ENCODE assay signal across 12 cellular contexts in the genomic region with DNA sequence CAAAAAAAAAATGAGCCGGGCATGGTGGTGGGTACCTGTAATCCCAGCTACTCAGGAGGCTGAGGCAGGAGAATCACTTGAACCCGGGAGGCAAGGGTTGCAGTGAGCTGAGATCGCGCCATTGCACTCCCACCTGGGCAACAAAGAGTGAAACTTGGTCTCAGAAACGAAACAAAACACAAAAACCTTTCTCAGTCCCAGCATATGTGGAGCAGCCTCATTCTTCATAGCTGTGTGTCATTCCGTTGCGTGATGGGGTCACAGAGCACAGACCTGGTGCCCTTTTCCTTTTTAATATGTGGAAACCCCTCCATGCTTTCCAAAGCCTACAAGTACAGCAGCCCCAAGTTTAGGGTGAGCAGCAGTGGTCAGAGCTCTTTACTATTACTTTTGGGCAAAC. TPM values are rescaled to one million over a fixed set of nuclear protein-coding genes. Genes with fewer than 3 reads are reported as not detected.
DNase-seq lines count a peak whose midpoint lies in the region; ATAC-seq, FAIRE-seq and TF ChIP-seq lines count a peak whose summit lies in the region.
"Had no signal": no experiment of that assay in that cellular context is flagged by ENCODE, and none has a peak within 500 bp of the region (broad histone marks: within the 10 kb centered on the region; RNA-seq: fewer than 3 reads in every experiment).

No MANE protein-coding gene starts in this region.

- peak overlapping the region; percentile 37 for H3K4me3 ChIP-seq in AG10803 (ENCODE audit: low read length)
- peak overlapping the region; percentile 25 for H3K4me3 ChIP-seq in SJSA1
- peak overlapping the region; percentile 51 for H3K4me3 ChIP-seq in fibroblast of the aortic adventitia (ENCODE audit: low read depth, low read length)
- peak overlapping the region in 2 of 4 donors; percentile 22 for H3K4me3 ChIP-seq in pancreas

- peaks cover 16% of the 10 kb centered on the region for H3K4me1 Mint-ChIP-seq in endothelial cell (ENCODE audit: unreplicated experiment)

- H3K36me3 Mint-ChIP-seq in endothelial cell (ENCODE audit: low read depth, unreplicated experiment): peaks cover 20% of the 10 kb centered on the region

- intact Hi-C loops in pancreas (cut with DNase I): no loop called here

- no peak for FAIRE-seq in pancreas (lab: Jason Lieb, UNC)
- FAIRE-seq: D721Med, HTR-8/SVneo had no signal

- H3K4me3 Mint-ChIP-seq in endothelial cell (ENCODE audit: unreplicated experiment): no peak overlapping the region

- ATAC-seq in pancreas: peak in 3 of 4 donors; percentile 18 to 35 (median 18)
- ATAC-seq in GM21390 (IDR thresholded peaks at IDR 0.05; ENCODE audit: unreplicated experiment): no peak
- no peak for ATAC-seq in HG02840 (IDR thresholded peaks at IDR 0.05; ENCODE audit: low FRiP score, unreplicated experiment)
- no peak for ATAC-seq in HG03095 (IDR thresholded peaks at IDR 0.05; ENCODE audit: unreplicated experiment)

- H3K9me3 ChIP-seq in SJSA1 (replicated peaks) (no peaks in the 10 kb centered on the region), pancreas (no peaks in the 10 kb centered on the region)

- H3K27me3 Mint-ChIP-seq in endothelial cell (ENCODE audit: unreplicated experiment): peaks cover 6% of the 10 kb centered on the region

- no peaks in the 10 kb centered on the region for H3K9me3 Mint-ChIP-seq in endothelial cell (ENCODE audit: unreplicated experiment)

- peaks cover 37% of the 10 kb centered on the region for H3K36me3 ChIP-seq in SJSA1
- H3K36me3 ChIP-seq in pancreas: peaks cover 0 to 21% (median 10%) of the 10 kb centered on the region in 3 donors

- H3K27ac Mint-ChIP-seq in endothelial cell (ENCODE audit: unreplicated experiment): no peak overlapping the region

- WGBS in pancreas, 2 donors: 59 to 64% methylated on average over 7 of the region's 7 CpGs

- H3K27ac ChIP-seq in SJSA1: peak overlapping the region; percentile 72
- peak overlapping the region; percentile 71 to 85 (median 80) for H3K27ac ChIP-seq in pancreas
- H3K27ac ChIP-seq: VCaP had no signal

- H3K4me1 ChIP-seq in SJSA1 (replicated peaks) (peaks cover 15% of the 10 kb centered on the region), pancreas (peaks cover 0 to 12% (median 9%) of the 10 kb centered on the region in 3 donors)

- H3K27me3 ChIP-seq in SJSA1 (replicated peaks) (no peaks in the 10 kb centered on the region), pancreas (no peaks in the 10 kb centered on the region)

- DNase-seq in AG10803 (ENCODE audit: low read depth) (no peak), SJSA1 (ENCODE audit: low read depth in 1 of 2, low spot score in 2 of 2) (no peak), fibroblast of the aortic adventitia (ENCODE audit: low read depth) (no peak), pancreas (no peak), endothelial cell (ENCODE audit: low spot score) (no peak)
- DNase-seq: NCI-H510A had no signal

- TF ChIP-seq CTCF in AG10803 (conservative IDR thresholded peaks at IDR 0.05; ENCODE audit: low read length) (no peak), fibroblast of the aortic adventitia (IDR thresholded peaks at IDR 0.05; ENCODE audit: insufficient read depth, low read length) (no peak), pancreas (IDR thresholded peaks at IDR 0.05) (no peak), endothelial cell (IDR thresholded peaks at IDR 0.05; ENCODE audit: unreplicated experiment) (no peak)

RNA-seq across cellular contexts. Expression of a gene that starts 13.7 kb away (rescaled TPM):
- total RNA-seq in SJSA1 (2014; rRNA removed; shearing (Covaris generic)): 19.2 and 27.2 TPM in 2 replicates
- total RNA-seq in fibroblast of the aortic adventitia (ENCODE audit: low replicate concordance) (26.1 and 41.7 TPM in 2 replicates), pancreas (10 to 100 TPM; 11.0 to 26.5 (median 14.8) TPM), endothelial cell (ENCODE audit: unreplicated experiment) (49.7 TPM)
- 10 to 100 TPM in 1 of 2 donors, 1 to 10 TPM in 1; 9.3 to 13.3 TPM for polyA plus RNA-seq in pancreas

RNA-seq across cellular contexts. Expression of a gene that starts 19.1 kb away (rescaled TPM):
- total RNA-seq in SJSA1 (2014; rRNA removed; shearing (Covaris generic)): 0.42 and 0.91 TPM in 2 replicates
- total RNA-seq in fibroblast of the aortic adventitia (ENCODE audit: low replicate concordance) (0.72 TPM in 1 of 2 replicates, not detected in the other), pancreas (1 to 10 TPM; 1.5 to 2.8 (median 1.8) TPM), endothelial cell (ENCODE audit: unreplicated experiment) (0.46 TPM)
- 1 to 10 TPM; 3.5 to 5.4 TPM for polyA plus RNA-seq in pancreas

RNA-seq across cellular contexts. Expression of a gene that starts 58.5 kb away (rescaled TPM):
- total RNA-seq in SJSA1 (2014; rRNA removed; shearing (Covaris generic)): 54.5 and 54.7 TPM in 2 replicates
- total RNA-seq in fibroblast of the aortic adventitia (ENCODE audit: low replicate concordance) (4.3 and 7.0 TPM in 2 replicates), pancreas (1 to 10 TPM; 1.1 to 2.9 (median 2.1) TPM), endothelial cell (ENCODE audit: unreplicated experiment) (0.85 TPM)
- polyA plus RNA-seq in pancreas: 1 to 10 TPM; 3.4 to 7.7 TPM

Comparison
In these comparisons a context has a peak if more than half of its experiments do, and no peak if none do; other contexts are left out.
1. ATAC-seq: peak in pancreas (3 of 4); none in GM21390 (single experiment), HG02840 (single experiment) and HG03095 (single experiment).